Comparison of ENCODE assay signal across 1 cellular context in the genomic region with DNA sequence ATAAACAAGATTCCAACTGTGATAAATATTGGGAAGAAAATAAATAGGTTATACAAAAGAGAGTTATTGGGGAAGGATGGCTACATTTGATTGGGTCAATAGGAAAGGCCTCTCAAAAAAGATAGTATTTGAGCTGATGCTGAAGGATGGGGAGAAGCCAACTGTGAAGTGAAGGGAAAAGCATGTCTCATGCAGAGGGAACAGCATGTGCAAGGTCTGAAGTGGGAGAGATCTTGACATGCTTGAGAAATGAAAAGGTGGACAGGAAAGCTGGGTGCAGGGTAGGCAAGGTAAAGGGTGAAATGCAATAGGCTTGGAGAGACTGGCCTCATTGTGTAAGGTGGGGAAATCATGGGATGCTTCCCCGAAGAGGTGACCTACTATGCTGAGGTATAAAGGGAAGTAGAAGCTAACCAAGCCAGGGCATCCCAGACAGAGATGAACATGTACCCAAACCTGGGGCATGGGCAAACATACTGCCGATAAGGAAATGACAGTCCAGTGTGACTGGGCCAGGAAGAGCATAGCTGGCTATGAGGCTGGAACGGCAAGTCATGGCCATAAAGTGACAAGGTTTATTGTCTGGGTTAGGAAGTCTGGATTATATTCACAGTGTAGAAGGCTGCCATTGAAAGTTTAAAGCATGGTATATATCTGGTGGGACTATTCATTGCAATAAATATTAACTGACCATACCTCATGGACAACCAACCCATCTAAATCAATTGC.
TF ChIP-seq lines count a peak whose summit lies in the region.

No MANE protein-coding gene starts in this region.

TF ChIP-seq in GM23338, 12 proteins besides CTCF, POLR2A, EP300 and RAD21 (continued from another document):
- TF ChIP-seq, protein P1, sequence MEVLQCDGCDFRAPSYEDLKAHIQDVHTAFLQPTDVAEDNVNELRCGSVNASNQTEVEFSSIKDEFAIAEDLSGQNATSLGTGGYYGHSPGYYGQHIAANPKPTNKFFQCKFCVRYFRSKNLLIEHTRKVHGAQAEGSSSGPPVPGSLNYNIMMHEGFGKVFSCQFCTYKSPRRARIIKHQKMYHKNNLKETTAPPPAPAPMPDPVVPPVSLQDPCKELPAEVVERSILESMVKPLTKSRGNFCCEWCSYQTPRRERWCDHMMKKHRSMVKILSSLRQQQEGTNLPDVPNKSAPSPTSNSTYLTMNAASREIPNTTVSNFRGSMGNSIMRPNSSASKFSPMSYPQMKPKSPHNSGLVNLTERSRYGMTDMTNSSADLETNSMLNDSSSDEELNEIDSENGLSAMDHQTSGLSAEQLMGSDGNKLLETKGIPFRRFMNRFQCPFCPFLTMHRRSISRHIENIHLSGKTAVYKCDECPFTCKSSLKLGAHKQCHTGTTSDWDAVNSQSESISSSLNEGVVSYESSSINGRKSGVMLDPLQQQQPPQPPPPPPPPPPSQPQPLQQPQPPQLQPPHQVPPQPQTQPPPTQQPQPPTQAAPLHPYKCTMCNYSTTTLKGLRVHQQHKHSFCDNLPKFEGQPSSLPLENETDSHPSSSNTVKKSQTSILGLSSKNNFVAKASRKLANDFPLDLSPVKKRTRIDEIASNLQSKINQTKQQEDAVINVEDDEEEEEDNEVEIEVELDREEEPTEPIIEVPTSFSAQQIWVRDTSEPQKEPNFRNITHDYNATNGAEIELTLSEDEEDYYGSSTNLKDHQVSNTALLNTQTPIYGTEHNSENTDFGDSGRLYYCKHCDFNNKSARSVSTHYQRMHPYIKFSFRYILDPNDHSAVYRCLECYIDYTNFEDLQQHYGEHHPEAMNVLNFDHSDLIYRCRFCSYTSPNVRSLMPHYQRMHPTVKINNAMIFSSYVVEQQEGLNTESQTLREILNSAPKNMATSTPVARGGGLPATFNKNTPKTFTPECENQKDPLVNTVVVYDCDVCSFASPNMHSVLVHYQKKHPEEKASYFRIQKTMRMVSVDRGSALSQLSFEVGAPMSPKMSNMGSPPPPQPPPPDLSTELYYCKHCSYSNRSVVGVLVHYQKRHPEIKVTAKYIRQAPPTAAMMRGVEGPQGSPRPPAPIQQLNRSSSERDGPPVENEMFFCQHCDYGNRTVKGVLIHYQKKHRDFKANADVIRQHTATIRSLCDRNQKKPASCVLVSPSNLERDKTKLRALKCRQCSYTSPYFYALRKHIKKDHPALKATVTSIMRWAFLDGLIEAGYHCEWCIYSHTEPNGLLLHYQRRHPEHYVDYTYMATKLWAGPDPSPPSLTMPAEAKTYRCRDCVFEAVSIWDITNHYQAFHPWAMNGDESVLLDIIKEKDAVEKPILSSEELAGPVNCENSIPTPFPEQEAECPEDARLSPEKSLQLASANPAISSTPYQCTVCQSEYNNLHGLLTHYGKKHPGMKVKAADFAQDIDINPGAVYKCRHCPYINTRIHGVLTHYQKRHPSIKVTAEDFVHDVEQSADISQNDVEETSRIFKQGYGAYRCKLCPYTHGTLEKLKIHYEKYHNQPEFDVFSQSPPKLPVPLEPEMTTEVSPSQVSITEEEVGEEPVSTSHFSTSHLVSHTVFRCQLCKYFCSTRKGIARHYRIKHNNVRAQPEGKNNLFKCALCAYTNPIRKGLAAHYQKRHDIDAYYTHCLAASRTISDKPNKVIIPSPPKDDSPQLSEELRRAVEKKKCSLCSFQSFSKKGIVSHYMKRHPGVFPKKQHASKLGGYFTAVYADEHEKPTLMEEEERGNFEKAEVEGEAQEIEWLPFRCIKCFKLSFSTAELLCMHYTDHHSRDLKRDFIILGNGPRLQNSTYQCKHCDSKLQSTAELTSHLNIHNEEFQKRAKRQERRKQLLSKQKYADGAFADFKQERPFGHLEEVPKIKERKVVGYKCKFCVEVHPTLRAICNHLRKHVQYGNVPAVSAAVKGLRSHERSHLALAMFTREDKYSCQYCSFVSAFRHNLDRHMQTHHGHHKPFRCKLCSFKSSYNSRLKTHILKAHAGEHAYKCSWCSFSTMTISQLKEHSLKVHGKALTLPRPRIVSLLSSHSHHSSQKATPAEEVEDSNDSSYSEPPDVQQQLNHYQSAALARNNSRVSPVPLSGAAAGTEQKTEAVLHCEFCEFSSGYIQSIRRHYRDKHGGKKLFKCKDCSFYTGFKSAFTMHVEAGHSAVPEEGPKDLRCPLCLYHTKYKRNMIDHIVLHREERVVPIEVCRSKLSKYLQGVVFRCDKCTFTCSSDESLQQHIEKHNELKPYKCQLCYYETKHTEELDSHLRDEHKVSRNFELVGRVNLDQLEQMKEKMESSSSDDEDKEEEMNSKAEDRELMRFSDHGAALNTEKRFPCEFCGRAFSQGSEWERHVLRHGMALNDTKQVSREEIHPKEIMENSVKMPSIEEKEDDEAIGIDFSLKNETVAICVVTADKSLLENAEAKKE (CRISPR knock-in tag; IDR thresholded peaks at IDR 0.05), result no peak
- no peak for TF ChIP-seq NANOG (IDR thresholded peaks at IDR 0.05; ENCODE audit: borderline replicate concordance)
- TF ChIP-seq CREB1 (CRISPR knock-in tag; IDR thresholded peaks at IDR 0.05; ENCODE audit: low read depth), result no peak
